30 cellular contexts compared by ENCODE assay signal in the genomic region with DNA sequence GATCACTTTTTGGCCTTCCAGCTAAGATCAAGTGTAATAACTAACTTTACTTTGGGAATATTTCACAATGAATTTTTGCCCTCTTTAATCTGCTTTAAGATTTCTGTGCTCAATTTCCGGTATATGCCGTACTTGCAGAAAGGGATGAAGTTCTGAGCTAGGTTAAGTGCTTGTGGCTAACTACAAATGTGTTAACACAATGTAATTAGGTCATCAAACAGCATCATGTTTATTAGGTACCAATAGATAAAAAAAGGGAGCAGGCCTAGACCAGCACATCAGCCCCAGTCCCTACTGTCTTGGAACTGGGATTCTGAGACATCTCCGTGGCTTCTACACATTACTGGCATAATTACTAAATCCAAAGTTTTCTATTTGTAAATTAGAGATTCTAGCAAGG.
"Had no signal": no experiment of that assay in that cellular context is flagged by ENCODE, and none has a peak within 500 bp of the region (broad histone marks: within the 10 kb centered on the region; RNA-seq: fewer than 3 reads in every experiment).

No MANE protein-coding gene starts in this region.

- DNase-seq: activated B cell treated with CpG ODN at 0.5 μM for 24 hours; activated CD4-positive, alpha-beta memory T cell treated with anti-CD3 and anti-CD28 coated beads, Interleukin-2, amount 10 ng/mL, durations not matched to agents 7 days and 5 days; activated CD4-positive, alpha-beta T cell treated with anti-CD3 and anti-CD28 coated beads, Interleukin-2, amount 50 U/mL, for 1 hour; activated gamma-delta T cell; activated naive CD4-positive, alpha-beta T cell treated with anti-CD3 and anti-CD28 coated beads, Interleukin-2, amount 10 ng/mL, durations not matched to agents 7 days and 5 days; activated naive CD8-positive, alpha-beta T cell treated with anti-CD3 and anti-CD28 coated beads, Interleukin-2, amount 50 U/mL, for 24 hours; activated T-cell treated with anti-CD3 and anti-CD28 coated beads for 4 hours; activated T-cell treated with anti-CD3 and anti-CD28 coated beads, Interleukin-2, amount 50 U/mL, for 48 hours; amniotic stem cell; body of pancreas; central memory CD4-positive, alpha-beta T cell; Kasumi-1; NCI-H1105 treated with DMSO at 0.1 percent for 48 hours; NCI-H1436 treated with DMSO at 0.1 percent for 48 hours; NCI-H187; NCI-H2081; NCI-H510A treated with DMSO at 0.1 percent for 48 hours; NK-92 treated with Interleukin-12 subunit alpha and Interleukin-12 subunit beta, amount 100 ng/mL, for 24 hours; OCI-M1; RPMI8226; SW 1271; T-helper 9 cell had no signal

- H3K27ac ChIP-seq: ascending aorta, body of pancreas, SJSA1 had no signal

- H3K27me3 Mint-ChIP-seq: activated B cell treated with CpG ODN at 0.5 μM for 24 hours; activated CD4-positive, alpha-beta memory T cell treated with anti-CD3 and anti-CD28 coated beads, Interleukin-2, amount 10 ng/mL, durations not matched to agents 7 days and 5 days; activated naive CD4-positive, alpha-beta T cell treated with anti-CD3 and anti-CD28 coated beads, Interleukin-2, amount 10 ng/mL, durations not matched to agents 7 days and 5 days; activated naive CD8-positive, alpha-beta T cell treated with anti-CD3 and anti-CD28 coated beads, Interleukin-2, amount 50 U/mL, for 24 hours; activated T-helper 17 cell treated with anti-CD3 and anti-CD28 coated beads, Interleukin-2, amount 50 U/mL, for 72 hours had no signal

- H3K9me3 ChIP-seq: ascending aorta, body of pancreas, SJSA1 had no signal

- H3K27ac Mint-ChIP-seq: activated B cell treated with CpG ODN at 0.5 μM for 24 hours; activated CD4-positive, alpha-beta memory T cell treated with anti-CD3 and anti-CD28 coated beads, Interleukin-2, amount 10 ng/mL, durations not matched to agents 7 days and 5 days; activated naive CD4-positive, alpha-beta T cell treated with anti-CD3 and anti-CD28 coated beads, Interleukin-2, amount 10 ng/mL, durations not matched to agents 7 days and 5 days; activated naive CD8-positive, alpha-beta T cell treated with anti-CD3 and anti-CD28 coated beads, Interleukin-2, amount 50 U/mL, for 24 hours; activated T-helper 17 cell treated with anti-CD3 and anti-CD28 coated beads, Interleukin-2, amount 50 U/mL, for 72 hours; T-helper 1 cell treated with Interleukin-12 subunit alpha and Interleukin-12 subunit beta and Interleukin-4 antibody, amounts not matched to agents 30 μg/mL and 1 μg/mL, for 36 hours had no signal

- H3K4me3 ChIP-seq: ascending aorta, body of pancreas, K562, SJSA1 had no signal

- H3K36me3 ChIP-seq: ascending aorta, SJSA1 had no signal

- ATAC-seq: activated naive CD8-positive, alpha-beta T cell treated with anti-CD3 and anti-CD28 coated beads, Interleukin-2, amount 50 U/mL, for 24 hours; activated T-helper 17 cell treated with anti-CD3 and anti-CD28 coated beads, Interleukin-2, amount 50 U/mL, for 72 hours; body of pancreas; K562; Panc1; Right ventricle myocardium inferior; SK-N-SH treated with all-trans-retinoic acid at 6 μM for 48 hours had no signal

- H3K27me3 ChIP-seq: ascending aorta, body of pancreas, SJSA1 had no signal

- H3K9me3 Mint-ChIP-seq: activated T-helper 17 cell treated with anti-CD3 and anti-CD28 coated beads, Interleukin-2, amount 50 U/mL, for 72 hours; T-helper 1 cell treated with Interleukin-12 subunit alpha and Interleukin-12 subunit beta and Interleukin-4 antibody, amounts not matched to agents 30 μg/mL and 1 μg/mL, for 36 hours had no signal

- H3K4me3 Mint-ChIP-seq: activated B cell treated with CpG ODN at 0.5 μM for 24 hours; activated CD4-positive, alpha-beta memory T cell treated with anti-CD3 and anti-CD28 coated beads, Interleukin-2, amount 10 ng/mL, durations not matched to agents 7 days and 5 days; activated naive CD4-positive, alpha-beta T cell treated with anti-CD3 and anti-CD28 coated beads, Interleukin-2, amount 10 ng/mL, durations not matched to agents 7 days and 5 days; activated naive CD8-positive, alpha-beta T cell treated with anti-CD3 and anti-CD28 coated beads, Interleukin-2, amount 50 U/mL, for 24 hours; activated T-helper 17 cell treated with anti-CD3 and anti-CD28 coated beads, Interleukin-2, amount 50 U/mL, for 72 hours; T-helper 1 cell treated with Interleukin-12 subunit alpha and Interleukin-12 subunit beta and Interleukin-4 antibody, amounts not matched to agents 30 μg/mL and 1 μg/mL, for 36 hours had no signal

- H3K4me1 ChIP-seq: ascending aorta, body of pancreas, SJSA1 had no signal
